In genomic region chr14:22900088-22900799, GRCh38 we compare ENCODE assay signal across 8 cellular contexts.
DNase-seq lines count a peak whose midpoint lies in the region; ATAC-seq and TF ChIP-seq lines count a peak whose summit lies in the region.

No MANE protein-coding gene starts in this region.

- H3K9me3 ChIP-seq in HAP-1 (no peaks in the 10 kb centered on the region), muscle layer of duodenum (ENCODE audit: control insufficient read depth in 1 of 2, low read length in 2 of 2) (no peaks in the 10 kb centered on the region)

- TF ChIP-seq CTCF in VCaP (conservative IDR thresholded peaks at IDR 0.05): peak; percentile 83

- no peaks in the 10 kb centered on the region for H3K27me3 ChIP-seq in HAP-1 (ENCODE audit: low read depth)
- no peaks in the 10 kb centered on the region for H3K27me3 ChIP-seq in muscle layer of duodenum (ENCODE audit: low read depth, low read length)

- DNase-seq in DMS 273 (lab: John Stamatoyannopoulos, UW; ENCODE audit: unreplicated experiment): peak; percentile 86
- peak; percentile 55 to 69 for DNase-seq in HAP-1 (ENCODE audit: low spot score in 2 of 2)
- peak; percentile 89 for DNase-seq in NCI-H2171 treated with DMSO at 0.1 percent for 48 hours (lab: John Stamatoyannopoulos, UW)
- DNase-seq in erythroblast (lab: John Stamatoyannopoulos, UW): peak; percentile 87 to 90

- H3K36me3 ChIP-seq in HAP-1 (replicated peaks): peaks cover 53% of the 10 kb centered on the region
- peaks cover 41 to 45% of the 10 kb centered on the region in 2 donors for H3K36me3 ChIP-seq in muscle layer of duodenum (ENCODE audit: control insufficient read depth in 1 of 2, insufficient read depth in 2 of 2, low read length in 2 of 2)

- in situ Hi-C loops in HAP-1 (cut with MboI; ENCODE audit: low sequenced_read_pairs): no loop called here

- TF ChIP-seq POLR2A in erythroblast (IDR thresholded peaks at IDR 0.05; ENCODE audit: low read length): no peak

- no peak overlapping the region for H3K4me3 ChIP-seq in HAP-1
- H3K4me3 ChIP-seq in muscle layer of duodenum (ENCODE audit: low read depth in 1 of 2, low read length in 2 of 2): no peak overlapping the region

- H3K27ac ChIP-seq in VCaP (no peak overlapping the region), muscle layer of duodenum (ENCODE audit: low read length) (peak overlapping the region; percentile 59)

- peaks cover 16% of the 10 kb centered on the region for H3K4me1 ChIP-seq in HAP-1
- peaks cover 0 to 5% of the 10 kb centered on the region in 2 donors for H3K4me1 ChIP-seq in muscle layer of duodenum (ENCODE audit: control insufficient read depth in 1 of 2, insufficient read depth in 2 of 2, low read length in 2 of 2)

- ATAC-seq in HG03097 (IDR thresholded peaks at IDR 0.05; ENCODE audit: low FRiP score, unreplicated experiment) (no peak), HG03439 (IDR thresholded peaks at IDR 0.05; ENCODE audit: unreplicated experiment) (no peak)
